ENCODE assay signal across 20 cellular contexts in the genomic region with DNA sequence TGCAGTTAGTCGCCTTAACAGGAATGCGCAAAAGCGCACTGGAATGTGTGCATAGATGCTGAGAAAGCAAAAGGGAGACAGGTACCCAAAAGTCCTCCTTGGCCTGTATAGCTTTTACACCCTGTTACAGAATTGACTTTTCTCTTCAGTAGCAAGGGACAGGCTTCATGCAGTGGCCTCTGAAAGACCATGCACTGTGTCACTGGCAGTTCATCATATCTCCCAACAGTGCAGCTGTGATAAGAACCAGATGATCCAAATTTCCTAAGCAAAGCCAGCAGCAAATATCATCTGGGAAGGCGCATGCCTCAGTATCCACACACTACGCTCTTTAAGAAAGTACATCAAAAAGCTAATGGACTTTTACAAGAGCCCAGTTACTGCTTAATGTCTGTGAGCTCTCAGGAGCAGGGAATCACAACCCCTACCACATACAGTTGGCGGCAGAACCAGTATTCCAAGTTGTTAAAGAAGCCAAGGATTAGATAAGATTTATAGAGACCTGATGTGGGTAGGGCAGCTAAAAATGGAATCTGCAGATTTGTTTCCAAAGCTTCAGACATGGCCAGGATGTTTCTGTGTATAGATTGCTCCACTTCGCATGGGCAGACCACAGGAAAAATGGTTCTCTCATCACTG. TPM values are rescaled to one million over a fixed set of nuclear protein-coding genes. Genes with fewer than 3 reads are reported as not detected.
DNase-seq lines count a peak whose midpoint lies in the region; ATAC-seq, FAIRE-seq and TF ChIP-seq lines count a peak whose summit lies in the region.
"Had no signal": no experiment of that assay in that cellular context is flagged by ENCODE, and none has a peak within 500 bp of the region (broad histone marks: within the 10 kb centered on the region; RNA-seq: fewer than 3 reads in every experiment).

No MANE protein-coding gene starts in this region.

- H3K79me2 ChIP-seq in GM23248 (ENCODE audit: insufficient read depth) (peaks cover 100% of the 10 kb centered on the region), keratinocyte (ENCODE audit: control insufficient read depth, insufficient read depth, low read length) (no peaks in the 10 kb centered on the region), smooth muscle cell (ENCODE audit: low read depth) (no peaks in the 10 kb centered on the region)

- peak; percentile 43 for FAIRE-seq in keratinocyte (lab: Jason Lieb, UNC)
- FAIRE-seq: GM19239 had no signal

- H4K20me1 ChIP-seq in GM23248 (ENCODE audit: insufficient read depth) (no peaks in the 10 kb centered on the region), keratinocyte (ENCODE audit: control insufficient read depth, extremely low read depth, insufficient read depth, low read length) (no peaks in the 10 kb centered on the region), smooth muscle cell (ENCODE audit: low read depth) (no peaks in the 10 kb centered on the region)
- H4K20me1 ChIP-seq: BLaER1 had no signal

- H3F3A ChIP-seq in GM23248 (ENCODE audit: insufficient read depth) (peaks cover 64% of the 10 kb centered on the region), smooth muscle cell (ENCODE audit: low read depth) (peaks cover 5% of the 10 kb centered on the region)

- H3K9me2 ChIP-seq in GM23248 (ENCODE audit: insufficient read depth), result no peaks in the 10 kb centered on the region

- H3K27ac ChIP-seq in GM23248 (peak overlapping the region; percentile 11; the same call in 1 of the 2 replicates), keratinocyte (ENCODE audit: control insufficient read depth, insufficient read depth, low read length) (no peak overlapping the region), smooth muscle cell (ENCODE audit: low read depth) (no peak overlapping the region)
- H3K27ac ChIP-seq: BLaER1, HL-60, KMS-11 had no signal

- H3K4me3 ChIP-seq in GM23248, result no peak overlapping the region
- no peak overlapping the region for H3K4me3 ChIP-seq in keratinocyte (ENCODE audit: control insufficient read depth in 2 of 3, extremely low read depth in 1 of 3, insufficient read depth in 2 of 3, low read depth in 1 of 3, low read length in 3 of 3)
- H3K4me3 ChIP-seq in smooth muscle cell, result no peak overlapping the region
- H3K4me3 ChIP-seq: BLaER1 had no signal

- H3K9me3 ChIP-seq in GM23248 (ENCODE audit: low read depth), result no peaks in the 10 kb centered on the region
- H3K9me3 ChIP-seq in keratinocyte (ENCODE audit: control insufficient read depth, low read depth, low read length), result no peaks in the 10 kb centered on the region
- no peaks in the 10 kb centered on the region for H3K9me3 ChIP-seq in smooth muscle cell (replicated peaks; ENCODE audit: low read depth)
- H3K9me3 ChIP-seq: BLaER1 had no signal

- dilution Hi-C loops in keratinocyte (cut with MboI; ENCODE audit: extremely low pct_ligation_motif_present, low sequenced_read_pairs), result loop anchor here (25.0 kb wide), 1 partner anchor 112 kb away; no protein-coding TSS in a partner anchor

- H3K4me1 ChIP-seq in GM23248 (ENCODE audit: insufficient read depth), result peaks cover 63% of the 10 kb centered on the region
- peaks cover 8% of the 10 kb centered on the region for H3K4me1 ChIP-seq in keratinocyte (ENCODE audit: control insufficient read depth, extremely low read depth, insufficient read depth, low read length)
- no peaks in the 10 kb centered on the region for H3K4me1 ChIP-seq in smooth muscle cell (ENCODE audit: low read depth)
- H3K4me1 ChIP-seq: BLaER1 had no signal

- H2AFZ ChIP-seq in GM23248 (no peak overlapping the region), keratinocyte (ENCODE audit: control insufficient read depth, low read length) (no peak overlapping the region), smooth muscle cell (ENCODE audit: low read depth) (no peak overlapping the region)

- H3K27me3 ChIP-seq in GM23248 (replicated peaks; ENCODE audit: insufficient read depth) (no peaks in the 10 kb centered on the region), keratinocyte (ENCODE audit: control insufficient read depth, extremely low read depth, insufficient read depth, low read length) (no peaks in the 10 kb centered on the region), smooth muscle cell (ENCODE audit: low read depth) (no peaks in the 10 kb centered on the region)
- H3K27me3 ChIP-seq: BLaER1 had no signal

- no peak overlapping the region for H3K9ac ChIP-seq in GM23248
- H3K9ac ChIP-seq in keratinocyte (ENCODE audit: control insufficient read depth, extremely low read depth, insufficient read depth, low read length), result no peak overlapping the region
- H3K9ac ChIP-seq in smooth muscle cell (ENCODE audit: low read depth), result no peak overlapping the region
- H3K9ac ChIP-seq: BLaER1, KMS-11 had no signal

- in situ Hi-C loops in GM23248 (cut with MboI), result no loop called here

- peaks cover 12% of the 10 kb centered on the region; the same call in 1 of the 2 replicates for H3K36me3 ChIP-seq in GM23248 (ENCODE audit: low read depth)
- no peaks in the 10 kb centered on the region for H3K36me3 ChIP-seq in keratinocyte (ENCODE audit: control insufficient read depth in 2 of 2, extremely low read depth in 1 of 2, insufficient read depth in 2 of 2, low read length in 2 of 2)
- H3K36me3 ChIP-seq in smooth muscle cell (ENCODE audit: low read depth), result no peaks in the 10 kb centered on the region
- H3K36me3 ChIP-seq: BLaER1 had no signal

- no peak for TF ChIP-seq CTCF in keratinocyte (optimal IDR thresholded peaks at IDR 0.05 in 1 of 3, IDR thresholded peaks at IDR 0.05 in 1 of 3, conservative IDR thresholded peaks at IDR 0.05 in 1 of 3; ENCODE audit: extremely low read depth in 1 of 3, insufficient read depth in 2 of 3, low read length in 3 of 3)
- TF ChIP-seq CTCF in smooth muscle cell (IDR thresholded peaks at IDR 0.05; ENCODE audit: borderline replicate concordance, insufficient read depth, poor library complexity, severe bottlenecking), result no peak

- H3K4me2 ChIP-seq in GM23248 (ENCODE audit: unreplicated experiment) (no peak overlapping the region), keratinocyte (ENCODE audit: control insufficient read depth, extremely low read depth, insufficient read depth, low read depth, low read length) (no peak overlapping the region), smooth muscle cell (peak overlapping the region; percentile 20)
- H3K4me2 ChIP-seq: BLaER1, KMS-11 had no signal

- ATAC-seq in GM21390 (IDR thresholded peaks at IDR 0.05; ENCODE audit: unreplicated experiment), result no peak
- no peak for ATAC-seq in HG03457 (IDR thresholded peaks at IDR 0.05; ENCODE audit: unreplicated experiment)

- no peak for DNase-seq in GM23248
- DNase-seq in SK-N-DZ (ENCODE audit: low spot score), result peak; percentile 50
- no peak for DNase-seq in keratinocyte (ENCODE audit: low read depth, low spot score)
- DNase-seq in smooth muscle cell (lab: John Stamatoyannopoulos, UW; ENCODE audit: unreplicated experiment), result no peak
- DNase-seq in NCI-H2196 (lab: John Stamatoyannopoulos, UW; ENCODE audit: unreplicated experiment), result no peak
- DNase-seq: Calu3; CD4-positive, alpha-beta memory T cell; GF-D8; NCI-H1436 treated with DMSO at 0.1 percent for 48 hours; NCI-H2171; NCI-H446 treated with DMSO at 0.1 percent for 48 hours; NCI-H69 had no signal

- no peaks in the 10 kb centered on the region for H3K9me1 ChIP-seq in keratinocyte (ENCODE audit: control insufficient read depth, extremely low read depth, insufficient read depth, low read length)

- 82 to 84% methylated on average over 7 of the region's 7 CpGs for WGBS in GM23248 (ENCODE audit: low coverage in 1 of 2, low lambda C conversion rate in 2 of 2, missing lambda C conversion rate in 2 of 2), 2 experiments
- WGBS in smooth muscle cell (ENCODE audit: low lambda C conversion rate), result 39% methylated on average over 7 of the region's 7 CpGs

RNA-seq across cellular contexts. Expression of a gene that starts 25.1 kb away (rescaled TPM):
- 255 and 273 TPM in 2 replicates for total RNA-seq in GM23248 (2014; rRNA removed; shearing (Covaris generic))
- polyA plus RNA-seq in GM23248 (2016; fragmentation: Nextera tagmentation; extraction: Ambion mirVana), result 77.0 and 77.5 TPM in 2 replicates
- 6.4 and 8.4 TPM in 2 replicates for polyA plus RNA-seq in SK-N-DZ (2014; cell fraction: cytosol; rRNA removed)
- 11.0 and 20.1 TPM in 2 replicates for polyA plus RNA-seq in SK-N-DZ (2014; cell fraction: nucleus; rRNA removed)
- 0.35 to 2.2 TPM (median 1.1 TPM) in 3 replicates for polyA plus RNA-seq in keratinocyte
- polyA plus RNA-seq in keratinocyte (2011; ENCODE audit: low read depth), result not detected
- 0.23 and 0.30 TPM in 2 replicates for polyA plus RNA-seq in keratinocyte (2011; cell fraction: cytosol; rRNA removed)
- polyA plus RNA-seq in keratinocyte (2011; cell fraction: nucleus; rRNA removed), result 0.69 and 1.4 TPM in 2 replicates
- polyA plus RNA-seq in keratinocyte (2012; ENCODE audit: low replicate concordance), result 0.14 and 1.1 TPM in 2 replicates
- polyA minus RNA-seq in keratinocyte, result 2.4 to 5.1 TPM (median 3.0 TPM) in 3 replicates
- polyA minus RNA-seq in keratinocyte (2011; cell fraction: cytosol; rRNA and poly(A)+ RNA removed), result 3.3 TPM
- 1.3 and 4.3 TPM in 2 replicates for polyA minus RNA-seq in keratinocyte (2011; cell fraction: nucleus; rRNA and poly(A)+ RNA removed)
- 4.3 and 6.4 TPM in 2 replicates for total RNA-seq in smooth muscle cell
- polyA plus RNA-seq in smooth muscle cell, result 2.0 and 4.4 TPM in 2 replicates
- total RNA-seq: A673; Calu3; CD4-positive, alpha-beta memory T cell; OCI-LY7 had no signal
- polyA plus RNA-seq: CD4-positive, alpha-beta memory T cell had no signal

Comparison
In these comparisons a context has a peak if more than half of its experiments do, and no peak if none do; other contexts are left out.
1. RNA of a gene that starts 25.1 kb away (polyA plus RNA-seq): 77.0 to 77.5 TPM in GM23248; 2.0 to 4.4 TPM in smooth muscle cell and 0.14 to 2.2 TPM in keratinocyte; every median in the first group is over 10 times any median in the second.